ENCODE assay signal across 16 cellular contexts in genomic region chr7:7498881-7499280, GRCh38. TPM values are rescaled to one million over a fixed set of nuclear protein-coding genes. Genes with fewer than 3 reads are reported as not detected.
DNase-seq lines count a peak whose midpoint lies in the region; TF ChIP-seq lines count a peak whose summit lies in the region.
"Had no signal": no experiment of that assay in that cellular context is flagged by ENCODE, and none has a peak within 500 bp of the region (broad histone marks: within the 10 kb centered on the region; RNA-seq: fewer than 3 reads in every experiment).

No MANE protein-coding gene starts in this region.

- intact Hi-C loops in A673 (cut with micrococcal nuclease; ENCODE audit: unreplicated experiment), result no loop called here

- CTCF ChIA-PET in A673 (lab: Charles Lee), result no interaction called here

- H3K27ac ChIP-seq in A673 (ENCODE audit: low read depth, low read length, poor library complexity, severe bottlenecking), result no peak overlapping the region
- H3K27ac ChIP-seq: 22Rv1, BLaER1, KMS-11 had no signal

- BruUV-seq in A673 (replicated peaks; lab: Mats Ljungman, UMichigan), result no TSS peak

- TF ChIP-seq CTCF in A673 (conservative IDR thresholded peaks at IDR 0.05; ENCODE audit: low read depth, low read length), result no peak
- TF ChIP-seq CTCF in nephron progenitor cell (IDR thresholded peaks at IDR 0.05), result no peak

- H3K4me1 ChIP-seq in A673 (ENCODE audit: insufficient read depth, low read length, poor library complexity, severe bottlenecking), result peaks cover 20% of the 10 kb centered on the region
- H3K4me1 ChIP-seq: BLaER1 had no signal

- H3K9me3 ChIP-seq in A673 (ENCODE audit: low read depth, low read length, poor library complexity, severe bottlenecking), result no peaks in the 10 kb centered on the region

- H3K4me3 Mint-ChIP-seq in nephron progenitor cell, result no peak overlapping the region
- H3K4me3 Mint-ChIP-seq: CD8-positive, alpha-beta memory T cell; T-helper 17 cell had no signal

- POLR2A ChIA-PET in A673 (lab: Charles Lee; ENCODE audit: low non-redundant PET), result no interaction called here

- H3K27me3 ChIP-seq in A673 (replicated peaks; ENCODE audit: insufficient read depth, low read depth, low read length, poor library complexity), result no peaks in the 10 kb centered on the region
- H3K27me3 ChIP-seq: BLaER1 had no signal

- H3K36me3 Mint-ChIP-seq in nephron progenitor cell (ENCODE audit: low read depth), result no peaks in the 10 kb centered on the region
- H3K36me3 Mint-ChIP-seq: CD8-positive, alpha-beta memory T cell had no signal

- DNase-seq in NCI-H1417 (lab: John Stamatoyannopoulos, UW), result peak in 2 of 3 experiments; percentile 38 to 83
- no peak for DNase-seq in NCI-H1417 treated with DMSO at 0.1 percent for 48 hours (lab: John Stamatoyannopoulos, UW)
- peak; percentile 91 for DNase-seq in NCI-H2171 treated with DMSO at 0.1 percent for 48 hours (lab: John Stamatoyannopoulos, UW)
- peak; percentile 21 for DNase-seq in SHP77 treated with DMSO at 0.1 percent for 48 hours (lab: John Stamatoyannopoulos, UW)
- DNase-seq in retina, result peak; percentile 65
- no peak for DNase-seq in midbrain (lab: John Stamatoyannopoulos, UW)
- DNase-seq in A673 (ENCODE audit: low spot score), result no peak
- no peak for DNase-seq in nephron progenitor cell
- DNase-seq: CD8-positive, alpha-beta memory T cell; H7; NCI-H1436; NCI-H526 treated with DMSO at 0.1 percent for 48 hours; T-helper 17 cell had no signal

- H3K4me1 Mint-ChIP-seq in nephron progenitor cell, result no peaks in the 10 kb centered on the region
- H3K4me1 Mint-ChIP-seq: CD8-positive, alpha-beta memory T cell; T-helper 17 cell had no signal

- no peaks in the 10 kb centered on the region for H3K27me3 Mint-ChIP-seq in nephron progenitor cell (ENCODE audit: low read depth, poor library complexity)

- H3K27ac Mint-ChIP-seq in nephron progenitor cell, result no peak overlapping the region
- H3K27ac Mint-ChIP-seq: CD8-positive, alpha-beta memory T cell; T-helper 17 cell had no signal

- no peak overlapping the region for H3K4me3 ChIP-seq in A673 (ENCODE audit: low read depth, low read length, poor library complexity, severe bottlenecking)
- H3K4me3 ChIP-seq: BLaER1 had no signal

- no peaks in the 10 kb centered on the region for H3K9me3 Mint-ChIP-seq in nephron progenitor cell
- H3K9me3 Mint-ChIP-seq: CD8-positive, alpha-beta memory T cell had no signal

- no peaks in the 10 kb centered on the region for H3K36me3 ChIP-seq in A673 (ENCODE audit: insufficient read depth, low read length, poor library complexity, severe bottlenecking)
- H3K36me3 ChIP-seq: BLaER1 had no signal

RNA-seq across cellular contexts. Expression of gene COL28A1, which starts 36.8 kb away (rescaled TPM):
- total RNA-seq in A673 (2021), result 0.22 and 0.34 TPM in 2 replicates
- total RNA-seq: CD8-positive, alpha-beta memory T cell had no signal

Comparison
In these comparisons a context has a peak if more than half of its experiments do, and no peak if none do; other contexts are left out.
1. DNase-seq: peak in NCI-H1417 (2 of 3), NCI-H2171 treated with DMSO at 0.1 percent for 48 hours (single experiment), SHP77 treated with DMSO at 0.1 percent for 48 hours (single experiment) and retina (single experiment); none in NCI-H1417 treated with DMSO at 0.1 percent for 48 hours (single experiment), midbrain (single experiment), A673 (single experiment) and nephron progenitor cell (single experiment).